Comparison of ENCODE assay signal across 8 cellular contexts in the genomic region with DNA sequence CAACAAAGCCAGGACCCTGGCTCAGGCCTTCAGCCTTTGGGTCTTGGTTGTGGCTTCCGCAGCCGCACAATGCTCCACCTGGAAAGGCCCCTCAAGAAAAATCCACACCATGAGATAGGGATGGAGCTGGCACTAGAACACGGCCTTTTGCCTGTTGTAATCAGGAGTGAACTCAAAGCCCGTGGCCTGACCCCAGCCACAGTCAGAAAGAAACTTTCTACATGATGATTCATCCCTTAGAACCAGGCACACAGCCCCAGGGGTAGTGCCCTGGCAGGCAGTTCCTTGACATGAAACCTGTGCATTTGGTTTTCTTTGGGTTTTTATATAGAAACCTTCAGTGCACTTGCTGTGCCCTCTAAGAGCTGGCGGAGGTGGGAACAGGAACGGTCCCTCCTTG. TPM values are rescaled to one million over a fixed set of nuclear protein-coding genes. Genes with fewer than 3 reads are reported as not detected.
DNase-seq lines count a peak whose midpoint lies in the region; ATAC-seq and TF ChIP-seq lines count a peak whose summit lies in the region.

No MANE protein-coding gene starts in this region.

- no peaks in the 10 kb centered on the region for H3K36me3 ChIP-seq in heart left ventricle

- 68 to 92% (median 80%) methylated on average over 6 of the region's 6 CpGs for WGBS in heart left ventricle, 4 donors

- CTCF ChIA-PET in WTC11 (lab: Charles Lee), result no interaction called here

- intact Hi-C loops in heart left ventricle (cut with DNase I), result loop anchor here in 1 of 10 donors (10.0 kb wide), 1 partner anchor 110 kb away; no protein-coding TSS in a partner anchor
- intact Hi-C loops in Right ventricle myocardium superior (cut with DNase I), result no loop called here

- H3K27ac Mint-ChIP-seq in WTC11, result no peak overlapping the region

- peaks cover 9% of the 10 kb centered on the region for H3K9me3 Mint-ChIP-seq in WTC11

- H3K27me3 Mint-ChIP-seq in WTC11 (ENCODE audit: low read depth), result peaks cover 23% of the 10 kb centered on the region

- POLR2A ChIA-PET in WTC11 (lab: Charles Lee), result no interaction called here

- H3K4me1 ChIP-seq in heart left ventricle, result peaks cover 0 to 69% (median 13%) of the 10 kb centered on the region in 12 donors

- DNase-seq in heart left ventricle (no peak), Right ventricle myocardium superior (no peak), amniotic epithelial cell (ENCODE audit: low read depth) (peak; percentile 71), myocyte (ENCODE audit: low read depth) (peak; percentile 30), amygdala (lab: John Stamatoyannopoulos, UW) (no peak), WTC11 (ENCODE audit: low spot score) (no peak), NCI-H1417 (lab: John Stamatoyannopoulos, UW) (no peak)

- peaks cover 25% of the 10 kb centered on the region for H3K4me1 Mint-ChIP-seq in WTC11

- H3K9me3 ChIP-seq in heart left ventricle, result no peaks in the 10 kb centered on the region

- TF ChIP-seq CTCF in heart left ventricle (IDR thresholded peaks at IDR 0.05) (no peak), WTC11 (IDR thresholded peaks at IDR 0.05) (no peak)

- no peak for TF ChIP-seq POLR2A in heart left ventricle (IDR thresholded peaks at IDR 0.05)

- no peak overlapping the region for H3K4me3 ChIP-seq in heart left ventricle

- H3K27me3 ChIP-seq in heart left ventricle, result no peaks in the 10 kb centered on the region

- no peaks in the 10 kb centered on the region for H3K36me3 Mint-ChIP-seq in WTC11

- ATAC-seq in heart left ventricle, result peak in 1 of 4 donors; percentile 24
- no peak for ATAC-seq in Right ventricle myocardium superior (ENCODE audit: poor library complexity)
- ATAC-seq in HG03432 (IDR thresholded peaks at IDR 0.05; ENCODE audit: unreplicated experiment), result peak; percentile 78
- no peak for ATAC-seq in WTC11

- no peak overlapping the region for H3K4me3 Mint-ChIP-seq in WTC11

- peak overlapping the region in 7 of 12 donors; percentile 5 to 78 (median 27) for H3K27ac ChIP-seq in heart left ventricle

TF ChIP-seq in WTC11, 78 proteins besides CTCF, POLR2A, EP300 and RAD21 (continues in another document):
- TF ChIP-seq ESRRA (CRISPR knock-in tag; IDR thresholded peaks at IDR 0.05; ENCODE audit: borderline replicate concordance) (no peak), NR2C2 (CRISPR knock-in tag; IDR thresholded peaks at IDR 0.05) (no peak), ZNF423 (CRISPR knock-in tag; IDR thresholded peaks at IDR 0.05) (no peak), ZSCAN18 (CRISPR knock-in tag; IDR thresholded peaks at IDR 0.05) (no peak), GTF2I (CRISPR knock-in tag; conservative IDR thresholded peaks at IDR 0.05) (no peak), NFYB (CRISPR knock-in tag; conservative IDR thresholded peaks at IDR 0.05; ENCODE audit: low read depth) (no peak), E2F1 (CRISPR knock-in tag; IDR thresholded peaks at IDR 0.05) (no peak), ZMAT4 (CRISPR knock-in tag; IDR thresholded peaks at IDR 0.05) (no peak), ZNF219 (CRISPR knock-in tag; IDR thresholded peaks at IDR 0.05; ENCODE audit: borderline replicate concordance) (no peak), USF2 (CRISPR knock-in tag; IDR thresholded peaks at IDR 0.05) (no peak), AFF4 (CRISPR knock-in tag; IDR thresholded peaks at IDR 0.05; ENCODE audit: borderline replicate concordance) (no peak), GABPB1 (CRISPR knock-in tag; IDR thresholded peaks at IDR 0.05) (no peak), CREB1 (CRISPR knock-in tag; IDR thresholded peaks at IDR 0.05) (no peak), ZNF138 (CRISPR knock-in tag; conservative IDR thresholded peaks at IDR 0.05) (no peak)
- TF ChIP-seq, protein P1, sequence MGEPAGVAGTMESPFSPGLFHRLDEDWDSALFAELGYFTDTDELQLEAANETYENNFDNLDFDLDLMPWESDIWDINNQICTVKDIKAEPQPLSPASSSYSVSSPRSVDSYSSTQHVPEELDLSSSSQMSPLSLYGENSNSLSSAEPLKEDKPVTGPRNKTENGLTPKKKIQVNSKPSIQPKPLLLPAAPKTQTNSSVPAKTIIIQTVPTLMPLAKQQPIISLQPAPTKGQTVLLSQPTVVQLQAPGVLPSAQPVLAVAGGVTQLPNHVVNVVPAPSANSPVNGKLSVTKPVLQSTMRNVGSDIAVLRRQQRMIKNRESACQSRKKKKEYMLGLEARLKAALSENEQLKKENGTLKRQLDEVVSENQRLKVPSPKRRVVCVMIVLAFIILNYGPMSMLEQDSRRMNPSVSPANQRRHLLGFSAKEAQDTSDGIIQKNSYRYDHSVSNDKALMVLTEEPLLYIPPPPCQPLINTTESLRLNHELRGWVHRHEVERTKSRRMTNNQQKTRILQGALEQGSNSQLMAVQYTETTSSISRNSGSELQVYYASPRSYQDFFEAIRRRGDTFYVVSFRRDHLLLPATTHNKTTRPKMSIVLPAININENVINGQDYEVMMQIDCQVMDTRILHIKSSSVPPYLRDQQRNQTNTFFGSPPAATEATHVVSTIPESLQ (CRISPR knock-in tag; IDR thresholded peaks at IDR 0.05), result no peak

RNA-seq across cellular contexts. Expression of gene CLMN, which starts 5.1 kb away (rescaled TPM):
- total RNA-seq in heart left ventricle (10 to 100 TPM in 1 of 9 donors, 1 to 10 TPM in 8; 4.6 to 10.2 (median 6.8) TPM), Right ventricle myocardium superior (9.0 TPM), myocyte (0.52 and 0.99 TPM in 2 replicates), WTC11 (2021) (10.4 to 12.2 TPM (median 10.8 TPM) in 3 replicates)
- polyA plus RNA-seq in heart left ventricle, result 1 to 10 TPM; 3.1 to 4.3 TPM
- polyA plus RNA-seq in myocyte (2012), result 1.2 TPM

Comparison
In these comparisons a context has a peak if more than half of its experiments do, and no peak if none do; other contexts are left out.
1. DNase-seq: peak in amniotic epithelial cell (single experiment) and myocyte (single experiment); none in heart left ventricle (0 of 5), Right ventricle myocardium superior (single experiment), amygdala (0 of 56), WTC11 (single experiment) and NCI-H1417 (0 of 3).